In genomic region chr11:6666302-6667183, GRCh38 we compare ENCODE assay signal across 27 cellular contexts. TPM values are rescaled to one million over a fixed set of nuclear protein-coding genes. Genes with fewer than 3 reads are reported as not detected.
A peak's percentile ranks its signal among the peaks of the same experiment; 100 is the strongest.
DNase-seq lines count a peak whose midpoint lies in the region; ATAC-seq lines count a peak whose summit lies in the region.
"Had no signal": no experiment of that assay in that cellular context is flagged by ENCODE, and none has a peak within 500 bp of the region (broad histone marks: within the 10 kb centered on the region; RNA-seq: fewer than 3 reads in every experiment).

No MANE protein-coding gene starts in this region.

- peaks cover 47% of the 10 kb centered on the region for H3K4me1 Mint-ChIP-seq in activated CD4-positive, alpha-beta memory T cell treated with anti-CD3 and anti-CD28 coated beads for 36 hours (ENCODE audit: low read depth)
- H3K4me1 Mint-ChIP-seq in activated CD4-positive, alpha-beta memory T cell treated with anti-CD3 and anti-CD28 coated beads, Interleukin-2, amount 10 ng/mL, durations not matched to agents 7 days and 5 days: peaks cover 46% of the 10 kb centered on the region
- peaks cover 35 to 74% (median 43%) of the 10 kb centered on the region in 4 donors for H3K4me1 Mint-ChIP-seq in CD4-positive, alpha-beta memory T cell
- H3K4me1 Mint-ChIP-seq in activated T-helper 1 cell treated with anti-CD3 and anti-CD28 coated beads, Interleukin-12 subunit alpha, Interleukin-12 subunit beta, Interleukin-2, Interleukin-4 antibody, amounts not matched to agents 30 ng/mL and 10 ng/mL and 1 ng/mL, durations not matched to agents 14 hours and 24 hours and 36 hours (ENCODE audit: low read depth): peaks cover 50% of the 10 kb centered on the region
- H3K4me1 Mint-ChIP-seq in natural killer cell treated with Interleukin-12 subunit alpha and Interleukin-12 subunit beta and Interleukin-15 and Interleukin-18, amount 100 ng/mL, for 72 hours (ENCODE audit: low read depth in 2 of 2): peaks cover 22% of the 10 kb centered on the region in 2 donors

- CTCF ChIA-PET in activated CD4-positive, alpha-beta memory T cell treated with anti-CD3 and anti-CD28 coated beads for 36 hours (lab: Charles Lee): interaction anchor here (0.7 to 3.1 kb wide), 18 partner anchors 9 to 288 kb away, joined by 3 to 32 read pairs (median 6); partner anchors contain the start of genes ILK, MRPL17, TAF10 and TPP1
- CTCF ChIA-PET in activated CD4-positive, alpha-beta memory T cell treated with anti-CD3 and anti-CD28 coated beads, Interleukin-2, amount 10 ng/mL, durations not matched to agents 7 days and 5 days (lab: Charles Lee): interaction anchor here (0.6 to 4.5 kb wide), 13 partner anchors 12 to 288 kb away, joined by 3 to 36 read pairs (median 5); partner anchors contain the start of genes ARFIP2, ILK, MRPL17 and TIMM10B
- CTCF ChIA-PET in CD4-positive, alpha-beta memory T cell (lab: Charles Lee; ENCODE audit: partially characterized antibody): interaction anchor here (0.8 to 3.2 kb wide), 14 partner anchors 9 to 136 kb away, joined by 3 to 40 read pairs (median 10); partner anchors contain the start of genes ILK, MRPL17, RRP8 and TAF10

- no peaks in the 10 kb centered on the region for H3K27me3 Mint-ChIP-seq in activated CD4-positive, alpha-beta memory T cell treated with anti-CD3 and anti-CD28 coated beads for 36 hours
- H3K27me3 Mint-ChIP-seq in activated CD4-positive, alpha-beta memory T cell treated with anti-CD3 and anti-CD28 coated beads, Interleukin-2, amount 10 ng/mL, durations not matched to agents 7 days and 5 days: peaks cover 6% of the 10 kb centered on the region
- H3K27me3 Mint-ChIP-seq in CD4-positive, alpha-beta memory T cell: no peaks in the 10 kb centered on the region
- H3K27me3 Mint-ChIP-seq in activated T-helper 1 cell treated with anti-CD3 and anti-CD28 coated beads, Interleukin-12 subunit alpha, Interleukin-12 subunit beta, Interleukin-2, Interleukin-4 antibody, amounts not matched to agents 30 ng/mL and 10 ng/mL and 1 ng/mL, durations not matched to agents 14 hours and 24 hours and 36 hours (ENCODE audit: insufficient read depth): peaks cover 14% of the 10 kb centered on the region
- peaks cover 0 to 6% of the 10 kb centered on the region in 2 donors for H3K27me3 Mint-ChIP-seq in natural killer cell treated with Interleukin-12 subunit alpha and Interleukin-12 subunit beta and Interleukin-15 and Interleukin-18, amount 100 ng/mL, for 72 hours

- no peaks in the 10 kb centered on the region for H3K9me3 ChIP-seq in CD4-positive, alpha-beta memory T cell (ENCODE audit: control insufficient read depth in 1 of 2, low read length in 2 of 2)
- H3K9me3 ChIP-seq: ascending aorta, colonic mucosa, gastroesophageal sphincter, lower lobe of right lung had no signal

- H3K27me3 ChIP-seq in CD4-positive, alpha-beta memory T cell (ENCODE audit: insufficient read depth, low read length): no peaks in the 10 kb centered on the region
- H3K27me3 ChIP-seq: ascending aorta, colonic mucosa, gastroesophageal sphincter, hepatocyte had no signal

- H3K9me3 Mint-ChIP-seq in activated CD4-positive, alpha-beta memory T cell treated with anti-CD3 and anti-CD28 coated beads for 36 hours: no peaks in the 10 kb centered on the region
- no peaks in the 10 kb centered on the region for H3K9me3 Mint-ChIP-seq in activated CD4-positive, alpha-beta memory T cell treated with anti-CD3 and anti-CD28 coated beads, Interleukin-2, amount 10 ng/mL, durations not matched to agents 7 days and 5 days
- peaks cover 0 to 3% (median 0%) of the 10 kb centered on the region in 8 donors for H3K9me3 Mint-ChIP-seq in CD4-positive, alpha-beta memory T cell
- no peaks in the 10 kb centered on the region for H3K9me3 Mint-ChIP-seq in activated T-helper 1 cell treated with anti-CD3 and anti-CD28 coated beads, Interleukin-12 subunit alpha, Interleukin-12 subunit beta, Interleukin-2, Interleukin-4 antibody, amounts not matched to agents 30 ng/mL and 10 ng/mL and 1 ng/mL, durations not matched to agents 14 hours and 24 hours and 36 hours
- no peaks in the 10 kb centered on the region for H3K9me3 Mint-ChIP-seq in natural killer cell treated with Interleukin-12 subunit alpha and Interleukin-12 subunit beta and Interleukin-15 and Interleukin-18, amount 100 ng/mL, for 72 hours
- H3K9me3 Mint-ChIP-seq: HFFc6 had no signal

- peak; percentile 38 for DNase-seq in activated CD4-positive, alpha-beta memory T cell treated with anti-CD3 and anti-CD28 coated beads for 36 hours
- DNase-seq in activated CD4-positive, alpha-beta memory T cell treated with anti-CD3 and anti-CD28 coated beads, Interleukin-2, amount 10 ng/mL, durations not matched to agents 7 days and 5 days: no peak
- no peak for DNase-seq in CD4-positive, alpha-beta memory T cell
- no peak for DNase-seq in activated T-helper 1 cell treated with anti-CD3 and anti-CD28 coated beads, Interleukin-12 subunit alpha, Interleukin-12 subunit beta, Interleukin-2, Interleukin-4 antibody, amounts not matched to agents 30 ng/mL and 10 ng/mL and 1 ng/mL, durations not matched to agents 14 hours and 24 hours and 36 hours (ENCODE audit: low spot score)
- no peak for DNase-seq in natural killer cell treated with Interleukin-12 subunit alpha and Interleukin-12 subunit beta and Interleukin-15 and Interleukin-18, amount 100 ng/mL, for 72 hours (ENCODE audit: low spot score)
- DNase-seq in amygdala (lab: John Stamatoyannopoulos, UW) (no peak), NCI-H2081 treated with DMSO at 0.1 percent for 48 hours (lab: John Stamatoyannopoulos, UW) (no peak)
- DNase-seq: AML-193; colonic mucosa; effector CD8-positive, alpha-beta T cell; EL; GOT3; HFFc6; IMR-90; lower lobe of right lung; MV-4-11; NCI-H1694 treated with DMSO at 0.1 percent for 48 hours; NCI-H82; nephron progenitor cell; SHP77 treated with DMSO at 0.1 percent for 48 hours; stimulated activated CD4-positive, alpha-beta T cell treated with anti-CD3 and anti-CD28 coated beads, Interleukin-4, amount 100 ng/mL, for 4 hours; T1000 had no signal

- POLR2A ChIA-PET in activated CD4-positive, alpha-beta memory T cell treated with anti-CD3 and anti-CD28 coated beads for 36 hours (lab: Charles Lee): interaction anchor here (0.9 kb wide), 1 partner anchor 56 kb away, joined by 4 read pairs; no protein-coding TSS in a partner anchor
- POLR2A ChIA-PET in activated CD4-positive, alpha-beta memory T cell treated with anti-CD3 and anti-CD28 coated beads, Interleukin-2, amount 10 ng/mL, durations not matched to agents 7 days and 5 days (lab: Charles Lee): interaction anchor here (0.7 to 2.0 kb wide), 5 partner anchors 15 to 185 kb away, joined by 3 to 12 read pairs (median 5); partner anchors contain the start of genes ARFIP2, TIMM10B and TPP1
- POLR2A ChIA-PET in CD4-positive, alpha-beta memory T cell (lab: Charles Lee; ENCODE audit: partially characterized antibody): interaction anchor here (0.8 to 4.2 kb wide), 10 partner anchors 13 to 287 kb away, joined by 3 to 49 read pairs (median 5); partner anchors contain the start of genes TAF10 and TPP1

- ATAC-seq in natural killer cell treated with Interleukin-12 subunit alpha and Interleukin-12 subunit beta and Interleukin-15 and Interleukin-18, amount 100 ng/mL, for 72 hours: peak in 1 of 2 donors; percentile 44
- no peak for ATAC-seq in HG03442 (IDR thresholded peaks at IDR 0.05; ENCODE audit: unreplicated experiment)
- ATAC-seq: gastroesophageal sphincter, lower lobe of right lung had no signal

- H3K4me1 ChIP-seq in CD4-positive, alpha-beta memory T cell (ENCODE audit: insufficient read depth, low read length): peaks cover 46% of the 10 kb centered on the region
- H3K4me1 ChIP-seq: ascending aorta, colonic mucosa, lower lobe of right lung had no signal

- H3K27ac Mint-ChIP-seq in activated CD4-positive, alpha-beta memory T cell treated with anti-CD3 and anti-CD28 coated beads for 36 hours: peak overlapping the region; percentile 50
- no peak overlapping the region for H3K27ac Mint-ChIP-seq in activated CD4-positive, alpha-beta memory T cell treated with anti-CD3 and anti-CD28 coated beads, Interleukin-2, amount 10 ng/mL, durations not matched to agents 7 days and 5 days
- H3K27ac Mint-ChIP-seq in CD4-positive, alpha-beta memory T cell: peak overlapping the region; percentile 25 to 78 (median 66)
- H3K27ac Mint-ChIP-seq in activated T-helper 1 cell treated with anti-CD3 and anti-CD28 coated beads, Interleukin-12 subunit alpha, Interleukin-12 subunit beta, Interleukin-2, Interleukin-4 antibody, amounts not matched to agents 30 ng/mL and 10 ng/mL and 1 ng/mL, durations not matched to agents 14 hours and 24 hours and 36 hours: peak overlapping the region; percentile 10
- peak overlapping the region; percentile 32 to 62 for H3K27ac Mint-ChIP-seq in natural killer cell treated with Interleukin-12 subunit alpha and Interleukin-12 subunit beta and Interleukin-15 and Interleukin-18, amount 100 ng/mL, for 72 hours
- H3K27ac Mint-ChIP-seq: HFFc6, nephron progenitor cell had no signal

- no peak overlapping the region for H3K4me3 ChIP-seq in CD4-positive, alpha-beta memory T cell (ENCODE audit: low read length in 2 of 2)
- H3K4me3 ChIP-seq: ascending aorta, colonic mucosa, gastroesophageal sphincter, hepatocyte, lower lobe of right lung had no signal

- H3K4me3 Mint-ChIP-seq in activated CD4-positive, alpha-beta memory T cell treated with anti-CD3 and anti-CD28 coated beads for 36 hours: no peak overlapping the region
- H3K4me3 Mint-ChIP-seq in activated CD4-positive, alpha-beta memory T cell treated with anti-CD3 and anti-CD28 coated beads, Interleukin-2, amount 10 ng/mL, durations not matched to agents 7 days and 5 days: no peak overlapping the region
- peak overlapping the region in 3 of 8 donors; percentile 17 to 45 (median 44) for H3K4me3 Mint-ChIP-seq in CD4-positive, alpha-beta memory T cell
- H3K4me3 Mint-ChIP-seq in activated T-helper 1 cell treated with anti-CD3 and anti-CD28 coated beads, Interleukin-12 subunit alpha, Interleukin-12 subunit beta, Interleukin-2, Interleukin-4 antibody, amounts not matched to agents 30 ng/mL and 10 ng/mL and 1 ng/mL, durations not matched to agents 14 hours and 24 hours and 36 hours: no peak overlapping the region
- H3K4me3 Mint-ChIP-seq in natural killer cell treated with Interleukin-12 subunit alpha and Interleukin-12 subunit beta and Interleukin-15 and Interleukin-18, amount 100 ng/mL, for 72 hours: no peak overlapping the region
- H3K4me3 Mint-ChIP-seq: HFFc6, nephron progenitor cell had no signal

- intact Hi-C loops in activated CD4-positive, alpha-beta memory T cell treated with anti-CD3 and anti-CD28 coated beads for 36 hours (cut with micrococcal nuclease): loop anchor here (1.0 to 2.0 kb wide), 4 partner anchors 16 to 135 kb away; partner anchors contain the start of gene MRPL17
- intact Hi-C loops in CD4-positive, alpha-beta memory T cell (cut with micrococcal nuclease): loop anchor here (1.0 to 2.0 kb wide), 5 partner anchors 16 to 135 kb away; partner anchors contain the start of genes MRPL17 and TPP1
- intact Hi-C loops in activated T-helper 1 cell treated with anti-CD3 and anti-CD28 coated beads, Interleukin-12 subunit alpha, Interleukin-12 subunit beta, Interleukin-2, Interleukin-4 antibody, amounts not matched to agents 30 ng/mL and 10 ng/mL and 1 ng/mL, durations not matched to agents 14 hours and 24 hours and 36 hours (cut with micrococcal nuclease): loop anchor here (1.0 to 2.0 kb wide), 5 partner anchors 14 to 136 kb away; partner anchors contain the start of genes MRPL17 and TPP1

- no peaks in the 10 kb centered on the region for H3K36me3 Mint-ChIP-seq in activated CD4-positive, alpha-beta memory T cell treated with anti-CD3 and anti-CD28 coated beads for 36 hours
- H3K36me3 Mint-ChIP-seq in activated CD4-positive, alpha-beta memory T cell treated with anti-CD3 and anti-CD28 coated beads, Interleukin-2, amount 10 ng/mL, durations not matched to agents 7 days and 5 days (ENCODE audit: low read depth): peaks cover 6% of the 10 kb centered on the region
- no peaks in the 10 kb centered on the region for H3K36me3 Mint-ChIP-seq in CD4-positive, alpha-beta memory T cell
- H3K36me3 Mint-ChIP-seq in activated T-helper 1 cell treated with anti-CD3 and anti-CD28 coated beads, Interleukin-12 subunit alpha, Interleukin-12 subunit beta, Interleukin-2, Interleukin-4 antibody, amounts not matched to agents 30 ng/mL and 10 ng/mL and 1 ng/mL, durations not matched to agents 14 hours and 24 hours and 36 hours (ENCODE audit: low read depth): peaks cover 2% of the 10 kb centered on the region
- no peaks in the 10 kb centered on the region for H3K36me3 Mint-ChIP-seq in natural killer cell treated with Interleukin-12 subunit alpha and Interleukin-12 subunit beta and Interleukin-15 and Interleukin-18, amount 100 ng/mL, for 72 hours

- no peaks in the 10 kb centered on the region for H3K36me3 ChIP-seq in CD4-positive, alpha-beta memory T cell (ENCODE audit: insufficient read depth, low read length)
- H3K36me3 ChIP-seq: ascending aorta, colonic mucosa, gastroesophageal sphincter, lower lobe of right lung had no signal

- H3K27ac ChIP-seq in CD4-positive, alpha-beta memory T cell (ENCODE audit: low read depth, low read length): no peak overlapping the region
- H3K27ac ChIP-seq: ascending aorta, colonic mucosa, gastroesophageal sphincter, hepatocyte, VCaP had no signal

RNA-seq across cellular contexts. Expression of gene DCHS1, which starts 10.9 kb away (rescaled TPM):
- total RNA-seq in activated CD4-positive, alpha-beta memory T cell treated with anti-CD3 and anti-CD28 coated beads for 36 hours: under 1 TPM; 0.80 to 0.90 TPM
- under 1 TPM; 0.23 to 0.25 TPM for total RNA-seq in activated CD4-positive, alpha-beta memory T cell treated with anti-CD3 and anti-CD28 coated beads, Interleukin-2, amount 10 ng/mL, durations not matched to agents 7 days and 5 days
- 1 to 10 TPM; 6.4 to 6.7 TPM for total RNA-seq in CD4-positive, alpha-beta memory T cell
- polyA plus RNA-seq in CD4-positive, alpha-beta memory T cell: 1 to 10 TPM in 1 of 2 donors, under 1 TPM in 1; 0.47 to 2.5 TPM
- total RNA-seq in activated T-helper 1 cell treated with anti-CD3 and anti-CD28 coated beads, Interleukin-12 subunit alpha, Interleukin-12 subunit beta, Interleukin-2, Interleukin-4 antibody, amounts not matched to agents 30 ng/mL and 10 ng/mL and 1 ng/mL, durations not matched to agents 14 hours and 24 hours and 36 hours: 0.24 and 0.39 TPM in 2 replicates
- total RNA-seq in natural killer cell treated with Interleukin-12 subunit alpha and Interleukin-12 subunit beta and Interleukin-15 and Interleukin-18, amount 100 ng/mL, for 72 hours: 1 to 10 TPM in 1 of 2 donors, under 1 TPM in 1; 0.73 to 1.6 TPM

RNA-seq across cellular contexts. Expression of gene MRPL17, which starts 16.6 kb away (rescaled TPM):
- 100 to 1,000 TPM in 1 of 2 experiments, 10 to 100 TPM in 1; 98.5 to 102 TPM for total RNA-seq in activated CD4-positive, alpha-beta memory T cell treated with anti-CD3 and anti-CD28 coated beads for 36 hours
- 10 to 100 TPM; 54.1 to 56.3 TPM for total RNA-seq in activated CD4-positive, alpha-beta memory T cell treated with anti-CD3 and anti-CD28 coated beads, Interleukin-2, amount 10 ng/mL, durations not matched to agents 7 days and 5 days
- total RNA-seq in CD4-positive, alpha-beta memory T cell: 10 to 100 TPM; 33.4 to 36.9 TPM
- polyA plus RNA-seq in CD4-positive, alpha-beta memory T cell: 10 to 100 TPM; 12.7 to 42.6 TPM
- 121 and 132 TPM in 2 replicates for total RNA-seq in activated T-helper 1 cell treated with anti-CD3 and anti-CD28 coated beads, Interleukin-12 subunit alpha, Interleukin-12 subunit beta, Interleukin-2, Interleukin-4 antibody, amounts not matched to agents 30 ng/mL and 10 ng/mL and 1 ng/mL, durations not matched to agents 14 hours and 24 hours and 36 hours
- total RNA-seq in natural killer cell treated with Interleukin-12 subunit alpha and Interleukin-12 subunit beta and Interleukin-15 and Interleukin-18, amount 100 ng/mL, for 72 hours: 10 to 100 TPM; 69.1 to 70.1 TPM

RNA-seq across cellular contexts. Expression of gene TPP1, which starts 47.3 kb away (rescaled TPM):
- 10 to 100 TPM; 53.2 to 56.6 TPM for total RNA-seq in activated CD4-positive, alpha-beta memory T cell treated with anti-CD3 and anti-CD28 coated beads for 36 hours
- 100 to 1,000 TPM; 130 to 131 TPM for total RNA-seq in activated CD4-positive, alpha-beta memory T cell treated with anti-CD3 and anti-CD28 coated beads, Interleukin-2, amount 10 ng/mL, durations not matched to agents 7 days and 5 days
- 100 to 1,000 TPM; 194 to 198 TPM for total RNA-seq in CD4-positive, alpha-beta memory T cell
- 100 to 1,000 TPM; 103 to 144 TPM for polyA plus RNA-seq in CD4-positive, alpha-beta memory T cell
- total RNA-seq in activated T-helper 1 cell treated with anti-CD3 and anti-CD28 coated beads, Interleukin-12 subunit alpha, Interleukin-12 subunit beta, Interleukin-2, Interleukin-4 antibody, amounts not matched to agents 30 ng/mL and 10 ng/mL and 1 ng/mL, durations not matched to agents 14 hours and 24 hours and 36 hours: 38.4 and 40.3 TPM in 2 replicates
- 10 to 100 TPM; 48.6 to 92.4 TPM for total RNA-seq in natural killer cell treated with Interleukin-12 subunit alpha and Interleukin-12 subunit beta and Interleukin-15 and Interleukin-18, amount 100 ng/mL, for 72 hours

RNA-seq across cellular contexts. Expression of gene TAF10, which starts 54.5 kb away (rescaled TPM):
- total RNA-seq in activated CD4-positive, alpha-beta memory T cell treated with anti-CD3 and anti-CD28 coated beads for 36 hours: 100 to 1,000 TPM; 158 to 165 TPM
- 100 to 1,000 TPM; 159 to 161 TPM for total RNA-seq in activated CD4-positive, alpha-beta memory T cell treated with anti-CD3 and anti-CD28 coated beads, Interleukin-2, amount 10 ng/mL, durations not matched to agents 7 days and 5 days
- total RNA-seq in CD4-positive, alpha-beta memory T cell: 100 to 1,000 TPM; 116 to 120 TPM
- polyA plus RNA-seq in CD4-positive, alpha-beta memory T cell: 100 to 1,000 TPM; 171 to 367 TPM
- 155 and 166 TPM in 2 replicates for total RNA-seq in activated T-helper 1 cell treated with anti-CD3 and anti-CD28 coated beads, Interleukin-12 subunit alpha, Interleukin-12 subunit beta, Interleukin-2, Interleukin-4 antibody, amounts not matched to agents 30 ng/mL and 10 ng/mL and 1 ng/mL, durations not matched to agents 14 hours and 24 hours and 36 hours
- total RNA-seq in natural killer cell treated with Interleukin-12 subunit alpha and Interleukin-12 subunit beta and Interleukin-15 and Interleukin-18, amount 100 ng/mL, for 72 hours: 100 to 1,000 TPM; 118 to 152 TPM
